Comparison of ENCODE assay signal across 25 cellular contexts in the genomic region with DNA sequence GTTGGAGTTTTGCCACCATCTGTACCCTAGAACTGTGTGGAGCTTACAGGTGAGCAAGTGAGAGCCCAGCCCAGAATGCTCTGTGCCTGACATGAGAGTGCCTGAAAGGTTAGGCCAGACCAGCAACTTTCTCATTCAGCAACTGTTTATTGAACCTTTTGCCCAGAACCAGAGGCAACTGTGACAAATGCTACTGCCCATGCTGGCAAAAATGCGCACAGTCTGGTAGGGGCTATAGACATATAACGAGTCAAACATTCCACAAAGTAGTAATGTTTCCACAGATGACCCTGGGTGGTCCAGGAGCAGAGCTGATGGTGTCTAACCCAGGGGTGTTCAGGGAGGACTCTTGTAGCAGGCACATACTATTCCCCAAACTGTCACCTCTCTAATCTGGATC. TPM values are rescaled to one million over a fixed set of nuclear protein-coding genes. Genes with fewer than 3 reads are reported as not detected.
DNase-seq lines count a peak whose midpoint lies in the region; ATAC-seq, FAIRE-seq and TF ChIP-seq lines count a peak whose summit lies in the region.
"Had no signal": no experiment of that assay in that cellular context is flagged by ENCODE, and none has a peak within 500 bp of the region (broad histone marks: within the 10 kb centered on the region; RNA-seq: fewer than 3 reads in every experiment).

No MANE protein-coding gene starts in this region.

- H2BK15ac ChIP-seq in IMR-90 (ENCODE audit: low read depth, low read length) = no peak overlapping the region

- BruUV-seq in IMR-90 (replicated peaks; lab: Mats Ljungman, UMichigan) = no TSS peak
- BruUV-seq in HepG2 (replicated peaks; lab: Mats Ljungman, UMichigan) = TSS peak; percentile 58

- dilution Hi-C loops in IMR-90 (cut with HindIII; ENCODE audit: low sequenced_read_pairs, unreplicated experiment) = no loop called here

- no peaks in the 10 kb centered on the region for H3K79me2 ChIP-seq in HepG2 (ENCODE audit: insufficient read depth, low read length)

- no peak overlapping the region for H4K5ac ChIP-seq in IMR-90 (ENCODE audit: low read depth, low read length)

- no peak for TF ChIP-seq POLR2A in IMR-90 (IDR thresholded peaks at IDR 0.05; ENCODE audit: low read depth, low read length)
- no peak for TF ChIP-seq POLR2A in breast epithelium (IDR thresholded peaks at IDR 0.05)
- no peak for TF ChIP-seq POLR2A in HepG2 (IDR thresholded peaks at IDR 0.05; ENCODE audit: insufficient read depth in 1 of 2, low read depth in 2 of 2, low read length in 2 of 2)

- H3K27me3 Mint-ChIP-seq in type B pancreatic cell = no peaks in the 10 kb centered on the region
- H3K27me3 Mint-ChIP-seq: stimulated activated naive CD8-positive, alpha-beta T cell treated with anti-CD3 and anti-CD28 coated beads, Interleukin-15, Interleukin-2, amounts not matched to agents 100 ng/mL and 50 ng/mL, for 24 hours had no signal

- ATAC-seq in IMR-90 (ENCODE audit: low read depth) = no peak
- ATAC-seq in HepG2 = peak; percentile 48
- no peak for ATAC-seq in GM19452 (IDR thresholded peaks at IDR 0.05; ENCODE audit: unreplicated experiment)
- ATAC-seq in heart right ventricle = no peak
- ATAC-seq: gastrocnemius medialis, GM23338 had no signal

- H3K9me3 Mint-ChIP-seq in type B pancreatic cell = no peaks in the 10 kb centered on the region
- H3K9me3 Mint-ChIP-seq: memory B cell; nephron progenitor cell; stimulated activated naive CD8-positive, alpha-beta T cell treated with anti-CD3 and anti-CD28 coated beads, Interleukin-15, Interleukin-2, amounts not matched to agents 100 ng/mL and 50 ng/mL, for 24 hours had no signal

- no peak overlapping the region for H2AK9ac ChIP-seq in IMR-90 (replicated peaks; ENCODE audit: low read depth, low read length, poor library complexity)

- no peaks in the 10 kb centered on the region for H3K9me1 ChIP-seq in IMR-90 (ENCODE audit: insufficient read depth, low read length)

- CTCF ChIA-PET in IMR-90 (lab: Yijun Ruan, JAX) = interaction anchor here (0.5 to 1.3 kb wide), 2 partner anchors 16 to 1493 kb away, joined by 3 to 4 read pairs; no protein-coding TSS in a partner anchor
- CTCF ChIA-PET in HepG2 (lab: Yijun Ruan, JAX; ENCODE audit: low intra/inter-chr PET ratio, low total read pairs) = no interaction called here

- H3K4me2 ChIP-seq in IMR-90 (ENCODE audit: low read depth, low read length) (no peak overlapping the region), HepG2 (ENCODE audit: low read depth, low read length) (peak overlapping the region; percentile 77)
- H3K4me2 ChIP-seq: GM23338, smooth muscle cell had no signal

- H4K20me1 ChIP-seq in IMR-90 (ENCODE audit: insufficient read depth, low read length) (no peaks in the 10 kb centered on the region), HepG2 (ENCODE audit: insufficient read depth, low read length) (no peaks in the 10 kb centered on the region)

- 0 out of 2 replicates have a peak overlapping the region, but pooled peaks have one; percentile 2 for H2BK20ac ChIP-seq in IMR-90 (ENCODE audit: low read depth, low read length)

- no peak overlapping the region for H2AK5ac ChIP-seq in IMR-90 (ENCODE audit: low read depth, low read length)

- H3K9me3 ChIP-seq in IMR-90 (ENCODE audit: control insufficient read depth, insufficient read depth, low read length) = no peaks in the 10 kb centered on the region
- H3K9me3 ChIP-seq in breast epithelium = no peaks in the 10 kb centered on the region
- H3K9me3 ChIP-seq in HepG2 (ENCODE audit: low read length) = no peaks in the 10 kb centered on the region
- H3K9me3 ChIP-seq in heart right ventricle = no peaks in the 10 kb centered on the region
- H3K9me3 ChIP-seq: gastrocnemius medialis, pancreas had no signal

- POLR2A ChIA-PET in IMR-90 (lab: Charles Lee; ENCODE audit: unreplicated experiment) = no interaction called here
- POLR2A ChIA-PET in HepG2 (lab: Yijun Ruan, JAX) = interaction anchor here (0.8 to 4.6 kb wide), 10 partner anchors 11 to 119 kb away, joined by 3 to 65 read pairs (median 6); partner anchors contain the start of genes DNTTIP2 and GCLM

- peaks cover 4% of the 10 kb centered on the region for H3K4me1 Mint-ChIP-seq in type B pancreatic cell (ENCODE audit: unreplicated experiment)
- H3K4me1 Mint-ChIP-seq: GM23338, memory B cell had no signal

- H3K56ac ChIP-seq in IMR-90 (ENCODE audit: extremely low read depth, insufficient read depth, low read length) = no peak overlapping the region

- intact Hi-C loops in IMR-90 (cut with micrococcal nuclease) = no loop called here
- intact Hi-C loops in breast epithelium (cut with DNase I; ENCODE audit: low total_unique reads) = no loop called here
- intact Hi-C loops in HepG2 (cut with micrococcal nuclease; ENCODE audit: unreplicated experiment) = no loop called here
- intact Hi-C loops in heart right ventricle (cut with DNase I) = no loop called here

- in situ Hi-C loops in IMR-90 (cut with MboI; ENCODE audit: low sequenced_read_pairs) (no loop called here), HepG2 (cut with HindIII; ENCODE audit: extremely low pct_ligation_motif_present, low pct_unique_long_range_greater_than_20kb) (no loop called here)

- TF ChIP-seq EP300 in HepG2 (IDR thresholded peaks at IDR 0.05; ENCODE audit: low read depth in 2 of 2, low read length in 2 of 2) = no peak
- TF ChIP-seq EP300 in HepG2 (CRISPR knock-in tag; IDR thresholded peaks at IDR 0.05; ENCODE audit: borderline replicate concordance) = no peak

- H3K4me3 ChIP-seq in IMR-90 (ENCODE audit: insufficient read depth, low read depth, low read length) = no peak overlapping the region
- no peak overlapping the region for H3K4me3 ChIP-seq in breast epithelium
- no peak overlapping the region for H3K4me3 ChIP-seq in HepG2 (replicated peaks in 1 of 3; ENCODE audit: insufficient read depth in 1 of 3, low read depth in 2 of 3, low read length in 3 of 3)
- H3K4me3 ChIP-seq in heart right ventricle = no peak overlapping the region
- H3K4me3 ChIP-seq: gastrocnemius medialis, GM23338, pancreas, SJSA1, smooth muscle cell had no signal

- H3K4me1 ChIP-seq in IMR-90 (ENCODE audit: control insufficient read depth, insufficient read depth, low read length) (peaks cover 8% of the 10 kb centered on the region), breast epithelium (no peaks in the 10 kb centered on the region), HepG2 (ENCODE audit: insufficient read depth, low read length) (peaks cover 55% of the 10 kb centered on the region), heart right ventricle (peaks cover 0 to 7% (median 0%) of the 10 kb centered on the region in 9 donors)
- H3K4me1 ChIP-seq: pancreas had no signal

- no peaks in the 10 kb centered on the region for H3K36me3 Mint-ChIP-seq in type B pancreatic cell
- H3K36me3 Mint-ChIP-seq: memory B cell had no signal

- no CpG with 5 or more reads among the region's 2 CpGs for WGBS in IMR-90 (ENCODE audit: extremely low coverage in 2 of 2, insufficient read length in 1 of 2), 2 experiments
- WGBS in HepG2 (ENCODE audit: low lambda C conversion rate) = 81% methylated on average over 2 of the region's 2 CpGs
- WGBS in heart right ventricle, 2 donors = 94 to 98% methylated on average over 2 of the region's 2 CpGs

- peak overlapping the region; percentile 88 for H3K27ac Mint-ChIP-seq in type B pancreatic cell
- H3K27ac Mint-ChIP-seq: GM23338; memory B cell; nephron progenitor cell; stimulated activated naive CD8-positive, alpha-beta T cell treated with anti-CD3 and anti-CD28 coated beads, Interleukin-15, Interleukin-2, amounts not matched to agents 100 ng/mL and 50 ng/mL, for 24 hours had no signal

- DNase-seq in IMR-90 (no peak), breast epithelium (ENCODE audit: low spot score in 2 of 2) (no peak), HepG2 (ENCODE audit: low spot score) (no peak), type B pancreatic cell (ENCODE audit: extremely low spot score, unreplicated experiment) (no peak), heart right ventricle (no peak)
- no peak for DNase-seq in activated effector memory CD4-positive, alpha-beta T cell treated with anti-CD3 and anti-CD28 coated beads, Interleukin-2, amount 50 U/mL, for 16 hours
- DNase-seq: activated CD4-positive, alpha-beta T cell treated with anti-CD3 and anti-CD28 coated beads for 48 hours; activated CD8-positive, alpha-beta memory T cell treated with anti-CD3 and anti-CD28 coated beads for 24 hours; activated effector memory CD4-positive, alpha-beta T cell treated with Interleukin-2 at 50 U/mL for 16 hours; activated T-cell treated with anti-CD3 and anti-CD28 coated beads for 4 hours; DMS79 treated with DMSO at 0.1 percent for 48 hours; gastrocnemius medialis; GF-D8; NCI-H1092; NCI-H1694 treated with DMSO at 0.1 percent for 48 hours; NCI-H82; nephron progenitor cell had no signal

- no peak overlapping the region for H3K4me3 Mint-ChIP-seq in type B pancreatic cell
- H3K4me3 Mint-ChIP-seq: GM23338; memory B cell; nephron progenitor cell; stimulated activated naive CD8-positive, alpha-beta T cell treated with anti-CD3 and anti-CD28 coated beads, Interleukin-15, Interleukin-2, amounts not matched to agents 100 ng/mL and 50 ng/mL, for 24 hours had no signal

- no peak overlapping the region for H3K23ac ChIP-seq in IMR-90 (ENCODE audit: low read depth, low read length)

- no peak overlapping the region for H2AFZ ChIP-seq in IMR-90 (replicated peaks; ENCODE audit: low read length, poor library complexity)
- H2AFZ ChIP-seq in HepG2 (ENCODE audit: low read length) = no peak overlapping the region
- H2AFZ ChIP-seq: GM23338 had no signal

- no peak overlapping the region for H4K8ac ChIP-seq in IMR-90 (ENCODE audit: low read depth in 2 of 2, low read length in 2 of 2)

- H3K18ac ChIP-seq in IMR-90 (ENCODE audit: low read depth, low read length) = no peak overlapping the region

- no peak overlapping the region for H3K14ac ChIP-seq in IMR-90 (replicated peaks; ENCODE audit: low read depth, low read length)

- TF ChIP-seq RAD21 in IMR-90 (IDR thresholded peaks at IDR 0.05; ENCODE audit: low read length) (no peak), HepG2 (CRISPR knock-in tag; IDR thresholded peaks at IDR 0.05) (no peak)

- no peak overlapping the region for H2BK5ac ChIP-seq in IMR-90 (ENCODE audit: low read depth, low read length, poor library complexity, severe bottlenecking)

- H3K36me3 ChIP-seq in IMR-90 (ENCODE audit: control insufficient read depth, insufficient read depth, low read length) = no peaks in the 10 kb centered on the region
- no peaks in the 10 kb centered on the region for H3K36me3 ChIP-seq in breast epithelium
- H3K36me3 ChIP-seq in HepG2 (replicated peaks in 1 of 2; ENCODE audit: control insufficient read depth in 1 of 2, insufficient read depth in 2 of 2, low read length in 2 of 2) = no peaks in the 10 kb centered on the region
- no peaks in the 10 kb centered on the region for H3K36me3 ChIP-seq in heart right ventricle
- H3K36me3 ChIP-seq: gastrocnemius medialis, pancreas, SJSA1 had no signal

- H2BK120ac ChIP-seq in IMR-90 (ENCODE audit: low read depth, low read length) = no peak overlapping the region

- TF ChIP-seq CTCF in IMR-90 (conservative IDR thresholded peaks at IDR 0.05; ENCODE audit: low read depth, low read length) (no peak), breast epithelium (IDR thresholded peaks at IDR 0.05) (no peak), HepG2 (CRISPR knock-in tag; IDR thresholded peaks at IDR 0.05) (no peak), type B pancreatic cell (conservative IDR thresholded peaks at IDR 0.05) (no peak), heart right ventricle (IDR thresholded peaks at IDR 0.05) (no peak)

- no peak overlapping the region for H3K4ac ChIP-seq in IMR-90 (ENCODE audit: low read depth, low read length)

- H3K27ac ChIP-seq in IMR-90 (ENCODE audit: insufficient read depth, low read length) = no peak overlapping the region
- H3K27ac ChIP-seq in breast epithelium = peak overlapping the region; percentile 8 to 65
- no peak overlapping the region for H3K27ac ChIP-seq in HepG2 (ENCODE audit: extremely low read length, insufficient read depth, low read length)
- H3K27ac ChIP-seq in heart right ventricle = no peak overlapping the region
- H3K27ac ChIP-seq: gastrocnemius medialis, pancreas, SJSA1 had no signal

- H3K79me1 ChIP-seq in IMR-90 (ENCODE audit: low read depth in 1 of 2, low read length in 2 of 2) = no peaks in the 10 kb centered on the region

- H4K91ac ChIP-seq in IMR-90 (ENCODE audit: insufficient read depth, low read depth, low read length) = peak overlapping the region; percentile 10; the same call in 1 of the 2 replicates

- peaks cover 7% of the 10 kb centered on the region for H3K27me3 ChIP-seq in IMR-90 (ENCODE audit: control insufficient read depth, insufficient read depth, low read length)
- H3K27me3 ChIP-seq in breast epithelium = no peaks in the 10 kb centered on the region
- H3K27me3 ChIP-seq in HepG2 (ENCODE audit: control insufficient read depth in 1 of 2, insufficient read depth in 2 of 2, low read length in 2 of 2) = no peaks in the 10 kb centered on the region
- no peaks in the 10 kb centered on the region for H3K27me3 ChIP-seq in heart right ventricle
- H3K27me3 ChIP-seq: gastrocnemius medialis, pancreas, SJSA1 had no signal

- no peak for FAIRE-seq in HepG2 (lab: Jason Lieb, UNC)
- FAIRE-seq: endometrium, pancreas had no signal

- H3K9ac ChIP-seq in IMR-90 (ENCODE audit: low read depth, low read length) (no peak overlapping the region), HepG2 (ENCODE audit: insufficient read depth, low read depth, low read length) (no peak overlapping the region)

RNA-seq across cellular contexts. Expression of gene GCLM, which starts 56.0 kb away (rescaled TPM):
- total RNA-seq in IMR-90 (2012; rRNA removed) = 18.3 and 20.1 TPM in 2 replicates
- 10.8 and 15.5 TPM in 2 replicates for polyA plus RNA-seq in IMR-90 (2012; rRNA removed)
- polyA plus RNA-seq in IMR-90 (2012; cell fraction: cytosol; rRNA removed) = 2.3 and 2.5 TPM in 2 replicates
- 1.9 and 12.3 TPM in 2 replicates for polyA plus RNA-seq in IMR-90 (2012; cell fraction: nucleus; rRNA removed; ENCODE audit: low replicate concordance)
- 10 to 100 TPM; 10.1 to 23.7 (median 13.8) TPM for total RNA-seq in breast epithelium
- total RNA-seq in HepG2 (2016; rRNA removed; fragmentation: Illumina TruSeq; extraction: Trizol) = 28.1 and 29.9 TPM in 2 replicates
- 29.4 and 34.7 TPM in 2 replicates for total RNA-seq in HepG2 (2016; cell fraction: cytosol; rRNA removed; fragmentation: Illumina TruSeq; extraction: Trizol; ENCODE audit: low read depth)
- total RNA-seq in HepG2 (2016; cell fraction: insoluble cytoplasmic fraction; rRNA removed; fragmentation: Illumina TruSeq; extraction: Trizol) = 28.9 and 30.1 TPM in 2 replicates
- 10.9 and 11.8 TPM in 2 replicates for total RNA-seq in HepG2 (2016; cell fraction: membrane; rRNA removed; fragmentation: Illumina TruSeq; extraction: Trizol)
- 15.5 and 16.1 TPM in 2 replicates for total RNA-seq in HepG2 (2016; cell fraction: nucleus; rRNA removed; fragmentation: Illumina TruSeq; extraction: Trizol)
- 8.0 and 8.7 TPM in 2 replicates for polyA plus RNA-seq in HepG2 (2011; rRNA removed)
- 4.2 and 5.6 TPM in 2 replicates for polyA plus RNA-seq in HepG2 (2011; cell fraction: cytosol; rRNA removed)
- polyA plus RNA-seq in HepG2 (2011; cell fraction: nucleus; rRNA removed) = 1.9 and 2.6 TPM in 2 replicates
- 17.1 and 18.2 TPM in 2 replicates for polyA plus RNA-seq in HepG2 (2012)
- polyA plus RNA-seq in HepG2 (2016; cell fraction: cytosol; fragmentation: Illumina TruSeq; extraction: Trizol; ENCODE audit: low read depth) = 1.9 and 2.3 TPM in 2 replicates
- polyA plus RNA-seq in HepG2 (2016; cell fraction: insoluble cytoplasmic fraction; fragmentation: Illumina TruSeq; extraction: Trizol; ENCODE audit: low read depth) = 30.1 and 43.8 TPM in 2 replicates
- 4.8 and 5.1 TPM in 2 replicates for polyA plus RNA-seq in HepG2 (2016; cell fraction: membrane; fragmentation: Illumina TruSeq; extraction: Trizol; ENCODE audit: low read depth)
- polyA plus RNA-seq in HepG2 (2016; cell fraction: nucleus; fragmentation: Illumina TruSeq; extraction: Trizol; ENCODE audit: insufficient read depth, low read depth) = 18.2 and 22.7 TPM in 2 replicates
- 8.9 and 19.6 TPM in 2 replicates for polyA minus RNA-seq in HepG2 (2011; rRNA and poly(A)+ RNA removed; ENCODE audit: low replicate concordance)
- polyA minus RNA-seq in HepG2 (2011; cell fraction: cytosol; rRNA and poly(A)+ RNA removed) = 5.8 and 12.5 TPM in 2 replicates
- polyA minus RNA-seq in HepG2 (2011; cell fraction: nucleus; rRNA and poly(A)+ RNA removed) = 25.2 and 29.7 TPM in 2 replicates
- 16.6 and 34.2 TPM in 2 replicates for total RNA-seq in type B pancreatic cell (ENCODE audit: low replicate concordance)
- 10 to 100 TPM in 7 of 10 donors, 1 to 10 TPM in 3; 7.6 to 15.5 (median 10.6) TPM for total RNA-seq in heart right ventricle
- 1 to 10 TPM; 1.9 to 4.4 TPM for polyA plus RNA-seq in heart right ventricle

Comparison
In these comparisons a context has a peak if more than half of its experiments do, and no peak if none do; other contexts are left out.
1. H3K27ac ChIP-seq: peak in breast epithelium (2 of 2); none in IMR-90 (single experiment), HepG2 (single experiment) and heart right ventricle (0 of 10).